Comparison of ENCODE assay signal across 8 cellular contexts in the genomic region with DNA sequence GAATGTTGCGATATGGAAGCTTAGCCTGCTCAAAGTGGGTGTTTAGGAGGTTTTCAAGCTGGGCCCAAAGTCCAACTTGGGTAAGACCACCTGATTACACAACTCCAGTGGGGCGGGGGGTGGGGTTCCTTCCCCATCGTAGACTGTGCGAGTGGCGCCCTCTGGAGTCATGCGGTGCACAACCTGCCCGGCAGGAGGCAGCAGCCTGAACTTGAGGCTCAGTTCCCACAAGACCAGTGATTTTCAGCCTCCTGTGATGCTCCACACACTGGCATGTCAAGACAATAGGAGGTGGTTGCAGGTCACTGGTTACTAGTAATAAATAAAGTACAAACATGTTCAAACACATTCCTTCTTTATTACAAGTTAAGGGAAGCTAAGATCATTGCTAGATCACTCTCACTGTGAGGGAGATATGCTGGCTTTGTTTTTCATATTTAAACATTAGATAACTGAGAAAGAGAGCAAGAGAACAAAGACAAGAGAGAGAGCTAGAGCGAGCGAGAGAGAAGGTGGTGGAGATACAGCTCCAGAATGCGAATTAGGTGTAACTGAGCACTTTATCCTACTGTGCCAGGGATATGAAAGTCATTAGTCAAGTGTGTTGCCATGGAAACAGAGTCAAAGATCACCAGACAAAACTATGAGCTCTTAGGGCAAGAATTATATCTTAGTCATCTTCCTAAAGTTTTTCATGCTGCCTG.
DNase-seq lines count a peak whose midpoint lies in the region; ATAC-seq, FAIRE-seq and TF ChIP-seq lines count a peak whose summit lies in the region.

No MANE protein-coding gene starts in this region.

- POLR2A ChIA-PET in endothelial cell of umbilical vein (lab: Charles Lee) = no interaction called here

- no peaks in the 10 kb centered on the region for H3K9me1 ChIP-seq in endothelial cell of umbilical vein (replicated peaks; ENCODE audit: control insufficient read depth, extremely low read depth, insufficient read depth, low read length)

- H3K36me3 ChIP-seq in endothelial cell of umbilical vein (ENCODE audit: control insufficient read depth in 2 of 2, extremely low read depth in 1 of 2, insufficient read depth in 2 of 2, low read length in 2 of 2) (no peaks in the 10 kb centered on the region), aorta (ENCODE audit: control insufficient read depth in 1 of 2, insufficient read depth in 2 of 2, low read length in 1 of 2) (no peaks in the 10 kb centered on the region)

- TF ChIP-seq POLR2A in endothelial cell of umbilical vein (IDR thresholded peaks at IDR 0.05; ENCODE audit: low read depth, low read length) = no peak

- H3K9me3 ChIP-seq in endothelial cell of umbilical vein (replicated peaks; ENCODE audit: control insufficient read depth, insufficient read depth, low read length) (no peaks in the 10 kb centered on the region), aorta (ENCODE audit: control insufficient read depth, low read length) (no peaks in the 10 kb centered on the region)

- ATAC-seq in aorta (ENCODE audit: low FRiP score) = no peak
- no peak for ATAC-seq in GM19023 (IDR thresholded peaks at IDR 0.05; ENCODE audit: unreplicated experiment)

- H4K20me1 ChIP-seq in endothelial cell of umbilical vein (replicated peaks; ENCODE audit: control insufficient read depth, extremely low read depth, insufficient read depth, low read length) = no peaks in the 10 kb centered on the region

- TSS peak; percentile 96 for BruUV-seq in endothelial cell of umbilical vein (replicated peaks; lab: Mats Ljungman, UMichigan)

- H3K79me2 ChIP-seq in endothelial cell of umbilical vein (ENCODE audit: control insufficient read depth, insufficient read depth, low read length) = no peaks in the 10 kb centered on the region

- 72 to 77% methylated on average over 10 of the region's 10 CpGs for WGBS in aorta, 2 donors

- intact Hi-C loops in endothelial cell of umbilical vein (cut with micrococcal nuclease) (loop anchor here (2.0 to 10.0 kb wide), 4 partner anchors 43 to 566 kb away; no protein-coding TSS in a partner anchor), aorta (cut with DNase I) (no loop called here)

- H3K4me1 ChIP-seq in endothelial cell of umbilical vein (ENCODE audit: control insufficient read depth, extremely low read depth, insufficient read depth, low read length) (peaks cover 27% of the 10 kb centered on the region), aorta (ENCODE audit: control insufficient read depth in 1 of 2, insufficient read depth in 2 of 2, low read length in 2 of 2) (peaks cover 0 to 4% of the 10 kb centered on the region in 2 donors)

- no peak overlapping the region for H3K4me3 ChIP-seq in endothelial cell of umbilical vein (replicated peaks in 1 of 3; ENCODE audit: insufficient read depth in 1 of 3, low read depth in 1 of 3, low read length in 3 of 3)
- H3K4me3 ChIP-seq in skeletal muscle cell (ENCODE audit: low read depth, low read length) = no peak overlapping the region
- H3K4me3 ChIP-seq in aorta (ENCODE audit: low read length in 2 of 2) = no peak overlapping the region

- H2AFZ ChIP-seq in endothelial cell of umbilical vein (ENCODE audit: low read depth, low read length) = peak overlapping the region; percentile 60

- DNase-seq in activated CD4-positive, alpha-beta T cell treated with anti-CD3 and anti-CD28 coated beads, Interleukin-2, amount 50 U/mL, for 48 hours = peak; percentile 8 to 11
- no peak for DNase-seq in activated CD4-positive, alpha-beta T cell treated with anti-CD3 and anti-CD28 coated beads for 4 hours
- DNase-seq in LoVo (ENCODE audit: low spot score) (peak; percentile 5), endothelial cell of umbilical vein (ENCODE audit: low read depth, low spot score) (peak; percentile 91), skeletal muscle cell (ENCODE audit: low read depth) (peak; percentile 72), aorta (no peak), SKM-1 (lab: John Stamatoyannopoulos, UW; ENCODE audit: unreplicated experiment) (no peak)

- H3K9ac ChIP-seq in endothelial cell of umbilical vein (replicated peaks; ENCODE audit: extremely low read depth, insufficient read depth, low read length) = peak overlapping the region; percentile 67

- CTCF ChIA-PET in endothelial cell of umbilical vein (lab: Charles Lee) = interaction anchor here (0.7 to 2.5 kb wide), 32 partner anchors 9 to 565 kb away, joined by 3 to 12 read pairs (median 4); no protein-coding TSS in a partner anchor

- H3K4me2 ChIP-seq in endothelial cell of umbilical vein (ENCODE audit: insufficient read depth, low read length) = peak overlapping the region; percentile 83

- FAIRE-seq in endothelial cell of umbilical vein (lab: Jason Lieb, UNC) = peak; percentile 85

- peak overlapping the region; percentile 81 for H3K27ac ChIP-seq in endothelial cell of umbilical vein (ENCODE audit: insufficient read depth, low read depth, low read length)
- no peak overlapping the region for H3K27ac ChIP-seq in aorta (ENCODE audit: low read depth in 1 of 2, low read length in 2 of 2)

- dilution Hi-C loops in endothelial cell of umbilical vein (cut with MboI; ENCODE audit: extremely low pct_ligation_motif_present, low sequenced_read_pairs) = no loop called here

- peak; percentile 62 to 66 for TF ChIP-seq CTCF in endothelial cell of umbilical vein (IDR thresholded peaks at IDR 0.05; ENCODE audit: extremely low read depth in 1 of 2, insufficient read depth in 1 of 2, low read depth in 1 of 2, low read length in 2 of 2)

- no peaks in the 10 kb centered on the region for H3K27me3 ChIP-seq in endothelial cell of umbilical vein (ENCODE audit: control insufficient read depth in 2 of 2, insufficient read depth in 2 of 2, low read length in 2 of 2)
- H3K27me3 ChIP-seq in aorta (ENCODE audit: control insufficient read depth in 1 of 2, insufficient read depth in 2 of 2, low read length in 1 of 2) = no peaks in the 10 kb centered on the region

TF ChIP-seq in endothelial cell of umbilical vein, 7 proteins besides CTCF, POLR2A, EP300 and RAD21:
- TF ChIP-seq MYC (IDR thresholded peaks at IDR 0.05; ENCODE audit: low read depth, low read length) = no peak
- peak; percentile 80 for TF ChIP-seq JUN (IDR thresholded peaks at IDR 0.05; ENCODE audit: borderline replicate concordance, insufficient read depth, insufficient read length, low read depth)
- peak; percentile 53 for TF ChIP-seq FOS (IDR thresholded peaks at IDR 0.05; ENCODE audit: borderline replicate concordance, insufficient read depth, low read length)
- peak; percentile 57 for TF ChIP-seq GATA2 (IDR thresholded peaks at IDR 0.05; ENCODE audit: insufficient read depth, insufficient read length, low read depth, low read length)

Comparison
In these comparisons a context has a peak if more than half of its experiments do, and no peak if none do; other contexts are left out.
1. DNase-seq: peak in activated CD4-positive, alpha-beta T cell treated with anti-CD3 and anti-CD28 coated beads, Interleukin-2, amount 50 U/mL, for 48 hours (2 of 2), LoVo (single experiment), endothelial cell of umbilical vein (single experiment) and skeletal muscle cell (single experiment); none in activated CD4-positive, alpha-beta T cell treated with anti-CD3 and anti-CD28 coated beads for 4 hours (0 of 2), aorta (0 of 2) and SKM-1 (single experiment).